8 cellular contexts compared by ENCODE assay signal in genomic region chr12:62259993-62260732, GRCh38. TPM values are rescaled to one million over a fixed set of nuclear protein-coding genes. Genes with fewer than 3 reads are reported as not detected.
DNase-seq lines count a peak whose midpoint lies in the region; ATAC-seq and TF ChIP-seq lines count a peak whose summit lies in the region.

TSS of gene USP15 (plus strand) at chr12:62260404. CDS start at chr12:62260415, 11 bp downstream.

- H3K4me1 ChIP-seq in liver (ENCODE audit: control insufficient read depth in 4 of 4, insufficient read depth in 4 of 4, low read length in 3 of 4) = peaks cover 7 to 39% (median 24%) of the 10 kb centered on the region in 4 donors

- no peaks in the 10 kb centered on the region for H3K9me3 ChIP-seq in liver (ENCODE audit: control insufficient read depth in 4 of 4, low read length in 3 of 4)

- TF ChIP-seq RAD21 in liver (IDR thresholded peaks at IDR 0.05) = peak; percentile 64 to 65

- H3K4me3 ChIP-seq in liver (ENCODE audit: low read depth in 1 of 3, low read length in 3 of 3) = peak within 1 kb of the TSS; percentile 84 to 96 (median 93)

- H3K27ac ChIP-seq in C4-2B (peak within 1 kb of the TSS; percentile 94), liver (ENCODE audit: low read depth in 1 of 2, low read length in 2 of 2) (peak within 1 kb of the TSS; percentile 80 to 97)

- H3K36me3 ChIP-seq in liver (ENCODE audit: control insufficient read depth in 4 of 4, insufficient read depth in 3 of 4, low read depth in 1 of 4, low read length in 3 of 4) = no peaks in the 10 kb centered on the region

- no peaks in the 10 kb centered on the region for H3K27me3 ChIP-seq in liver (ENCODE audit: control insufficient read depth in 4 of 4, insufficient read depth in 4 of 4, low read length in 3 of 4)

- H3K9ac ChIP-seq in liver (ENCODE audit: low read depth in 1 of 2, low read length in 2 of 2) = peak within 1 kb of the TSS; percentile 91 to 96

- DNase-seq in NCI-H69 (lab: John Stamatoyannopoulos, UW) (peak; percentile 98), dermis microvascular lymphatic vessel endothelial cell (ENCODE audit: low read depth in 2 of 2) (peak; percentile 92 to 98)
- DNase-seq in activated CD4-positive, alpha-beta T cell treated with anti-CD3 and anti-CD28 coated beads, Interleukin-2, amount 50 U/mL, for 48 hours = peak; percentile 94 to 96
- peak; percentile 96 for DNase-seq in stimulated activated CD4-positive, alpha-beta T cell treated with anti-CD3 and anti-CD28 coated beads, Interleukin-4, amount 100 ng/mL, for 24 hours

- ATAC-seq in GM19328 (IDR thresholded peaks at IDR 0.05; ENCODE audit: unreplicated experiment) = peak; percentile 73
- ATAC-seq in HG03520 (IDR thresholded peaks at IDR 0.05; ENCODE audit: unreplicated experiment) = peak; percentile 74

- WGBS in liver = under 1% methylated on average over 61 of the region's 61 CpGs

- peak; percentile 79 for TF ChIP-seq CTCF in C4-2B (conservative IDR thresholded peaks at IDR 0.05)
- TF ChIP-seq CTCF in liver (IDR thresholded peaks at IDR 0.05; ENCODE audit: low read depth, low read length, missing input control) = peak; percentile 78

TF ChIP-seq in liver, 16 proteins besides CTCF, POLR2A, EP300 and RAD21:
- TF ChIP-seq JUND (IDR thresholded peaks at IDR 0.05) = peak; percentile 41 to 52
- peak; percentile 87 for TF ChIP-seq REST (IDR thresholded peaks at IDR 0.05)
- peak; percentile 38 to 68 for TF ChIP-seq EGR1 (IDR thresholded peaks at IDR 0.05; ENCODE audit: low read depth in 2 of 2)
- TF ChIP-seq FOXA2 (IDR thresholded peaks at IDR 0.05) = no peak
- peak; percentile 69 for TF ChIP-seq TAF1 (conservative IDR thresholded peaks at IDR 0.05)
- peak; percentile 71 for TF ChIP-seq HNF4G (IDR thresholded peaks at IDR 0.05)
- peak in 1 of 2 donors; percentile 41 for TF ChIP-seq RXRA (IDR thresholded peaks at IDR 0.05)
- peak; percentile 80 for TF ChIP-seq MAX (IDR thresholded peaks at IDR 0.05)
- peak; percentile 99 for TF ChIP-seq YY1 (IDR thresholded peaks at IDR 0.05)
- no peak for TF ChIP-seq ATF3 (IDR thresholded peaks at IDR 0.05)
- TF ChIP-seq FOXA1 (IDR thresholded peaks at IDR 0.05) = peak; percentile 70
- TF ChIP-seq GABPA (IDR thresholded peaks at IDR 0.05 in 1 of 2, conservative IDR thresholded peaks at IDR 0.05 in 1 of 2) = peak in 1 of 2 donors; percentile 63
- peak; percentile 87 for TF ChIP-seq ZBTB33 (IDR thresholded peaks at IDR 0.05)
- peak; percentile 68 for TF ChIP-seq SP1 (IDR thresholded peaks at IDR 0.05)
- TF ChIP-seq NR2F2 (IDR thresholded peaks at IDR 0.05) = no peak
- TF ChIP-seq HNF4A (conservative IDR thresholded peaks at IDR 0.05) = peak; percentile 75 to 89
TF ChIP-seq in liver: peak in this region for 13.

RNA-seq across cellular contexts. Expression of gene USP15, which starts in this region (rescaled TPM):
- total RNA-seq in dermis microvascular lymphatic vessel endothelial cell = 44.4 and 55.6 TPM in 2 replicates
- 100 to 1,000 TPM in 1 of 2 donors, 10 to 100 TPM in 1; 65.1 to 188 TPM for total RNA-seq in liver
- 10 to 100 TPM; 16.6 to 48.0 TPM for polyA plus RNA-seq in liver

Comparison
In these comparisons a context has a peak if more than half of its experiments do, and no peak if none do; other contexts are left out.
1. Peak in every context shown above with its lines: DNase-seq, ATAC-seq, H3K4me3 ChIP-seq and H3K27ac ChIP-seq.